1 cellular context compared by ENCODE assay signal in genomic region chr15:90184119-90184785, GRCh38.
TF ChIP-seq lines count a peak whose summit lies in the region.

No MANE protein-coding gene starts in this region.

TF ChIP-seq in WTC11, 78 proteins besides CTCF, POLR2A, EP300 and RAD21 (continued from another document):
- no peak for TF ChIP-seq PREB (CRISPR knock-in tag; IDR thresholded peaks at IDR 0.05; ENCODE audit: borderline replicate concordance)
- TF ChIP-seq NFYB (CRISPR knock-in tag; conservative IDR thresholded peaks at IDR 0.05; ENCODE audit: low read depth) = no peak
- TF ChIP-seq MAX (CRISPR knock-in tag; IDR thresholded peaks at IDR 0.05) = 0 out of 2 replicates have a peak, but pooled peaks have one; percentile 11
- no peak for TF ChIP-seq FOXP4 (CRISPR knock-in tag; IDR thresholded peaks at IDR 0.05)
- peak; percentile 99 for TF ChIP-seq GTF2I (CRISPR knock-in tag; conservative IDR thresholded peaks at IDR 0.05)
- TF ChIP-seq ZNF121 (CRISPR knock-in tag; IDR thresholded peaks at IDR 0.05) = peak; percentile 89
- TF ChIP-seq USF2 (CRISPR knock-in tag; IDR thresholded peaks at IDR 0.05) = no peak
